In genomic region chr20:37749620-37750403, GRCh38 we compare ENCODE assay signal across 18 cellular contexts.
DNase-seq lines count a peak whose midpoint lies in the region; ATAC-seq and TF ChIP-seq lines count a peak whose summit lies in the region.
"Had no signal": no experiment of that assay in that cellular context is flagged by ENCODE, and none has a peak within 500 bp of the region (broad histone marks: within the 10 kb centered on the region; RNA-seq: fewer than 3 reads in every experiment).

No MANE protein-coding gene starts in this region.

- peaks cover 41% of the 10 kb centered on the region; the same call in 1 of the 2 replicates for H3K36me3 ChIP-seq in Loucy (ENCODE audit: insufficient read depth, low read length)

- H3K79me2 ChIP-seq in Loucy (ENCODE audit: insufficient read depth, low read length): peaks cover 25% of the 10 kb centered on the region

- no peaks in the 10 kb centered on the region for H3K27me3 ChIP-seq in Loucy (ENCODE audit: insufficient read depth, low read length, poor library complexity, severe bottlenecking)
- H3K27me3 ChIP-seq: gastrocnemius medialis, MG63, tibial artery had no signal

- peaks cover 56% of the 10 kb centered on the region for H3K4me1 ChIP-seq in Loucy (ENCODE audit: insufficient read depth, low read length, poor library complexity, severe bottlenecking)
- H3K4me1 ChIP-seq: tibial artery had no signal

- peak overlapping the region; percentile 92 for H3K27ac ChIP-seq in VCaP
- H3K27ac ChIP-seq: gastrocnemius medialis, tibial artery had no signal

- DNase-seq in GM10248 (ENCODE audit: extremely low spot score) (peak; percentile 15), retina (peak; percentile 27), GM10266 (ENCODE audit: extremely low spot score) (no peak)
- no peak for DNase-seq in activated CD4-positive, CD25-positive, alpha-beta regulatory T cell (lab: John Stamatoyannopoulos, UW)
- DNase-seq: activated CD4-positive, alpha-beta T cell treated with anti-CD3 and anti-CD28 coated beads for 36 hours; activated T-cell treated with anti-CD3 and anti-CD28 coated beads, Interleukin-2, amount 50 U/mL, for 72 hours; aorta; gastrocnemius medialis; islet precursor cell; MG63; natural killer cell; NCI-H146; stimulated activated CD4-positive, alpha-beta T cell treated with anti-CD3 and anti-CD28 coated beads, Interleukin-2, amount 100 ng/mL, for 24 hours; stimulated activated naive CD4-positive, alpha-beta T cell treated with Interleukin-2 at 50 U/mL for 16 hours; tibial artery had no signal

- no peak for ATAC-seq in GM21737 (IDR thresholded peaks at IDR 0.05; ENCODE audit: unreplicated experiment)
- ATAC-seq: activated CD4-positive, alpha-beta T cell treated with anti-CD3 and anti-CD28 coated beads for 36 hours; activated T-cell treated with anti-CD3 and anti-CD28 coated beads, Interleukin-2, amount 50 U/mL, for 72 hours; natural killer cell had no signal

- H3K9me3 ChIP-seq in Loucy (ENCODE audit: insufficient read depth, low read depth, low read length): no peaks in the 10 kb centered on the region
- H3K9me3 ChIP-seq: gastrocnemius medialis, MG63, tibial artery had no signal

- no peak overlapping the region for H2AFZ ChIP-seq in Loucy (ENCODE audit: low read length)

- H3K4me2 ChIP-seq in Loucy (ENCODE audit: low read depth, low read length, poor library complexity, severe bottlenecking): peak overlapping the region; percentile 63

- POLR2A ChIA-PET in GM10248 (lab: Yijun Ruan, JAX): no interaction called here

- H3K9me2 ChIP-seq in Loucy (replicated peaks; ENCODE audit: low read depth, low read length): no peaks in the 10 kb centered on the region

- CTCF ChIA-PET in GM10248 (lab: Yijun Ruan, JAX): interaction anchor here (0.7 to 4.2 kb wide), 7 partner anchors 12 to 110 kb away, joined by 3 to 16 read pairs (median 3); no protein-coding TSS in a partner anchor

- no peaks in the 10 kb centered on the region for H4K20me1 ChIP-seq in Loucy (ENCODE audit: insufficient read depth, low read length, poor library complexity, severe bottlenecking)

- H3F3A ChIP-seq in Loucy (ENCODE audit: low read depth): peaks cover 13% of the 10 kb centered on the region; the same call in 1 of the 2 replicates

- peak overlapping the region; percentile 52 for H3K4me3 ChIP-seq in Loucy (ENCODE audit: low read length, poor library complexity, severe bottlenecking)
- H3K4me3 ChIP-seq: gastrocnemius medialis, MG63, tibial artery had no signal

- H3K9ac ChIP-seq in Loucy (ENCODE audit: low read depth, low read length, poor library complexity, severe bottlenecking): peak overlapping the region; percentile 60

- TF ChIP-seq CTCF in GM10248 (IDR thresholded peaks at IDR 0.05; ENCODE audit: control extremely low read depth, extremely low read depth, low read depth, missing control alignments): no peak
- TF ChIP-seq CTCF in Loucy (conservative IDR thresholded peaks at IDR 0.05; ENCODE audit: low read length): no peak
- no peak for TF ChIP-seq CTCF in VCaP (conservative IDR thresholded peaks at IDR 0.05)
- no peak for TF ChIP-seq CTCF in GM10266 (IDR thresholded peaks at IDR 0.05; ENCODE audit: control insufficient read depth, insufficient read depth, low read depth, missing control alignments)

Comparison
In these comparisons a context has a peak if more than half of its experiments do, and no peak if none do; other contexts are left out.
1. DNase-seq: peak in GM10248 (single experiment) and retina (single experiment); none in activated CD4-positive, CD25-positive, alpha-beta regulatory T cell (0 of 4) and GM10266 (single experiment).